In genomic region chr12:75944905-75945412, GRCh38 we compare ENCODE assay signal across 11 cellular contexts.
DNase-seq lines count a peak whose midpoint lies in the region; ATAC-seq and TF ChIP-seq lines count a peak whose summit lies in the region.
"Had no signal": no experiment of that assay in that cellular context is flagged by ENCODE, and none has a peak within 500 bp of the region (broad histone marks: within the 10 kb centered on the region; RNA-seq: fewer than 3 reads in every experiment).

No MANE protein-coding gene starts in this region.

- TF ChIP-seq POLR2A in breast epithelium (IDR thresholded peaks at IDR 0.05) (no peak), vagina (IDR thresholded peaks at IDR 0.05) (no peak)

- H3K9me3 Mint-ChIP-seq in MCF 10A (ENCODE audit: unreplicated experiment), result no peaks in the 10 kb centered on the region
- no peaks in the 10 kb centered on the region for H3K9me3 Mint-ChIP-seq in activated naive CD4-positive, alpha-beta T cell treated with anti-CD3 and anti-CD28 coated beads, Interleukin-2, amount 50 U/mL, for 72 hours

- peak overlapping the region; percentile 90 for H3K27ac Mint-ChIP-seq in MCF 10A (ENCODE audit: low read depth, unreplicated experiment)
- peak overlapping the region; percentile 12 to 89 for H3K27ac Mint-ChIP-seq in activated naive CD4-positive, alpha-beta T cell treated with anti-CD3 and anti-CD28 coated beads, Interleukin-2, amount 50 U/mL, for 72 hours

- H3K4me3 ChIP-seq in breast epithelium (no peak overlapping the region), left lung (no peak overlapping the region), vagina (no peak overlapping the region)

- POLR2A ChIA-PET in MCF 10A (lab: Yijun Ruan, JAX), result interaction anchor here (0.6 to 2.5 kb wide), 6 partner anchors 9 to 611 kb away, joined by 3 to 20 read pairs (median 6); partner anchors contain the start of gene PHLDA1

- intact Hi-C loops in MCF 10A (cut with micrococcal nuclease) (loop anchor here (2.0 kb wide), 2 partner anchors 34 to 80 kb away; no protein-coding TSS in a partner anchor), breast epithelium (cut with DNase I; ENCODE audit: low total_unique reads) (no loop called here), left lung (cut with DNase I) (no loop called here), vagina (cut with DNase I) (no loop called here)

- H3K9me3 ChIP-seq in breast epithelium, result no peaks in the 10 kb centered on the region
- H3K9me3 ChIP-seq in left lung, result no peaks in the 10 kb centered on the region
- no peaks in the 10 kb centered on the region for H3K9me3 ChIP-seq in vagina

- ATAC-seq in activated naive CD4-positive, alpha-beta T cell treated with anti-CD3 and anti-CD28 coated beads, Interleukin-2, amount 50 U/mL, for 72 hours, result no peak
- peak; percentile 25 for ATAC-seq in left lung

- no peak for TF ChIP-seq CTCF in MCF 10A (IDR thresholded peaks at IDR 0.05; ENCODE audit: unreplicated experiment)
- no peak for TF ChIP-seq CTCF in breast epithelium (IDR thresholded peaks at IDR 0.05)
- TF ChIP-seq CTCF in left lung (IDR thresholded peaks at IDR 0.05), result no peak
- TF ChIP-seq CTCF in vagina (IDR thresholded peaks at IDR 0.05), result no peak

- CTCF ChIA-PET in MCF 10A (lab: Yijun Ruan, JAX), result interaction anchor here (0.6 to 1.8 kb wide), 3 partner anchors 79 to 485 kb away, joined by 3 read pairs; no protein-coding TSS in a partner anchor

- H3K27ac ChIP-seq in breast epithelium, result no peak overlapping the region
- H3K27ac ChIP-seq in left lung, result peak overlapping the region; percentile 78 to 83
- peak overlapping the region; percentile 9 for H3K27ac ChIP-seq in vagina
- H3K27ac ChIP-seq: KMS-11 had no signal

- no peaks in the 10 kb centered on the region for H3K36me3 ChIP-seq in breast epithelium
- no peaks in the 10 kb centered on the region for H3K36me3 ChIP-seq in left lung
- H3K36me3 ChIP-seq in vagina, result no peaks in the 10 kb centered on the region

- H3K27me3 Mint-ChIP-seq in MCF 10A (ENCODE audit: insufficient read depth, unreplicated experiment), result no peaks in the 10 kb centered on the region

- BruUV-seq in MCF 10A (replicated peaks; lab: Mats Ljungman, UMichigan), result TSS peak; percentile 89

- no peaks in the 10 kb centered on the region for H3K36me3 Mint-ChIP-seq in MCF 10A (ENCODE audit: insufficient read depth, unreplicated experiment)
- H3K36me3 Mint-ChIP-seq in activated naive CD4-positive, alpha-beta T cell treated with anti-CD3 and anti-CD28 coated beads, Interleukin-2, amount 50 U/mL, for 72 hours, result peaks cover 0 to 4% of the 10 kb centered on the region in 2 donors

- peak overlapping the region; percentile 12 for H3K4me3 Mint-ChIP-seq in MCF 10A (ENCODE audit: unreplicated experiment)

- in situ Hi-C loops in ACHN (cut with HindIII; ENCODE audit: low pct_ligation_motif_present, low pct_unique_long_range_greater_than_20kb, low sequenced_read_pairs), result no loop called here

- H3K4me1 ChIP-seq in breast epithelium (no peaks in the 10 kb centered on the region), left lung (peaks cover 0 to 22% of the 10 kb centered on the region in 2 donors), vagina (peaks cover 13% of the 10 kb centered on the region)

- H3K27me3 ChIP-seq in breast epithelium (no peaks in the 10 kb centered on the region), left lung (no peaks in the 10 kb centered on the region), vagina (no peaks in the 10 kb centered on the region)

- DNase-seq in MCF 10A (ENCODE audit: unreplicated experiment), result no peak
- no peak for DNase-seq in breast epithelium (ENCODE audit: low spot score in 2 of 2)
- no peak for DNase-seq in activated naive CD4-positive, alpha-beta T cell treated with anti-CD3 and anti-CD28 coated beads, Interleukin-2, amount 50 U/mL, for 72 hours (ENCODE audit: low spot score in 2 of 2)
- no peak for DNase-seq in left lung
- no peak for DNase-seq in vagina (ENCODE audit: extremely low spot score in 2 of 2)
- no peak for DNase-seq in ACHN
- DNase-seq in DMS 273 (lab: John Stamatoyannopoulos, UW; ENCODE audit: unreplicated experiment), result no peak
- DNase-seq in NCI-H1092 treated with DMSO at 0.1 percent for 48 hours (lab: John Stamatoyannopoulos, UW), result no peak
- DNase-seq: C1 segment of cervical spinal cord, caudate nucleus had no signal

- peaks cover 15% of the 10 kb centered on the region for H3K4me1 Mint-ChIP-seq in MCF 10A (ENCODE audit: insufficient read depth, unreplicated experiment)

Comparison
In these comparisons a context has a peak if more than half of its experiments do, and no peak if none do; other contexts are left out.
1. H3K27ac ChIP-seq: peak in left lung (2 of 2) and vagina (single experiment); none in breast epithelium (0 of 2).